Comparison of ENCODE assay signal across 7 cellular contexts in genomic region chr1:211188721-211189120, GRCh38. TPM values are rescaled to one million over a fixed set of nuclear protein-coding genes. Genes with fewer than 3 reads are reported as not detected.
"Had no signal": no experiment of that assay in that cellular context is flagged by ENCODE, and none has a peak within 500 bp of the region (broad histone marks: within the 10 kb centered on the region; RNA-seq: fewer than 3 reads in every experiment).

No MANE protein-coding gene starts in this region.

RNA-seq across cellular contexts. Expression of gene KCNH1, which starts 54.8 kb away (rescaled TPM):
- total RNA-seq: activated B cell treated with CpG ODN at 0.5 μM for 24 hours; activated CD4-positive, alpha-beta memory T cell treated with anti-CD3 and anti-CD28 coated beads for 36 hours; activated naive CD4-positive, alpha-beta T cell treated with anti-CD3 and anti-CD28 coated beads for 36 hours; activated naive CD4-positive, alpha-beta T cell treated with anti-CD3 and anti-CD28 coated beads, Interleukin-2, amount 50 U/mL, for 72 hours; activated T-cell treated with anti-CD3 and anti-CD28 coated beads, Interleukin-2, amount 50 U/mL, for 4 hours; activated T-helper 1 cell treated with anti-CD3 and anti-CD28 coated beads, Interleukin-12 subunit alpha, Interleukin-12 subunit beta, Interleukin-2, Interleukin-4 antibody, amounts not matched to agents 30 ng/mL and 10 ng/mL and 1 ng/mL, durations not matched to agents 14 hours and 24 hours and 36 hours; cardiac septum had no signal
